Comparison of ENCODE assay signal across 20 cellular contexts in the genomic region with DNA sequence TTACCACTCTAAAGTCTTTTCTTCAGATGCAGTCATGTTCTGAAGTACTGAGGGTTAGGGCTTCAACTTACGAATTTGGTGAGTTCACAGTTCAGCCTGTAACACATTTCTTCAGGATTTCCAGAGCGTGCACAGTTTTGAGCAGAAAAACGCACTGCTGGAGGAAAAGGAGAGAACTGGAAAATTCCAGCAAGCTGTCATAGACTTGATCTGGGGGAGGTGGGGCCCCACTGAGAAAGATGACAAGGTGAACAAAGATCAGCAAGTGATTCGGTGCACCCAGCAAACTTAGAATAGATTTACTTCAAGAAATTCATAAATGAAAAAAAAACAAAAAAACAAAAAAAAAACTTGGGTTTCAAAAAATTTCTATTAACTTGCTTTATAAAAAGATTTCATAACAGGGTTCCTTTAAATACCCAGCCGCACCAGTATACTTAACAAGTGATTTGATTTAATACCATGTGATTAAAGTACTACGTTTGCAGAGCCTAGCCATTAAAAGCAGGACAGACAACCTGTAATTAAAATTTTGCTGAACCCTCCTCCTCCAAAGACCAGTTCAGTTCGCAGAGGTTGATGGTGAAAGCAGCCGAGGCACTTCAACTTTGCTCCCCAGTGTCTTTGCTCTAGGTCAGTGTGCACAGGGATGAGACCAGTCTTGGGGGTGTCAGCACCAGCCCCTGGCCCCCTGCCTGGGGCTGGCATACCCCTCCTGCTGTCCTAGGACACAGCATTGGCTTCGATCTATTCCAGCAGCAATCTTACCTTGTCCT. TPM values are rescaled to one million over a fixed set of nuclear protein-coding genes. Genes with fewer than 3 reads are reported as not detected.
"Had no signal": no experiment of that assay in that cellular context is flagged by ENCODE, and none has a peak within 500 bp of the region (broad histone marks: within the 10 kb centered on the region; RNA-seq: fewer than 3 reads in every experiment).

No MANE protein-coding gene starts in this region.

- H3K27me3 Mint-ChIP-seq: activated CD4-positive, alpha-beta T cell treated with anti-CD3 and anti-CD28 coated beads, Interleukin-2, amount 10 ng/mL, durations not matched to agents 24 days and 14 days; progenitor cell of endocrine pancreas; stimulated activated naive CD8-positive, alpha-beta T cell treated with anti-CD3 and anti-CD28 coated beads, Interleukin-15, Interleukin-2, amounts not matched to agents 100 ng/mL and 50 ng/mL, for 24 hours had no signal

- H3K4me1 ChIP-seq: colonic mucosa had no signal

- FAIRE-seq: islet of Langerhans, TTC549 had no signal

- H3K27me3 ChIP-seq: colonic mucosa had no signal

- H3K4me3 ChIP-seq: colonic mucosa, mucosa of descending colon, smooth muscle cell, thoracic aorta had no signal

- H3K27ac Mint-ChIP-seq: activated CD4-positive, alpha-beta T cell treated with anti-CD3 and anti-CD28 coated beads, Interleukin-2, amount 10 ng/mL, durations not matched to agents 24 days and 14 days; activated CD8-positive, alpha-beta T cell treated with anti-CD3 and anti-CD28 coated beads, Interleukin-2, amount 10 ng/mL, durations not matched to agents 7 days and 5 days; activated naive CD4-positive, alpha-beta T cell treated with anti-CD3 and anti-CD28 coated beads, Interleukin-2, amount 50 U/mL, for 72 hours; naive thymus-derived CD4-positive, alpha-beta T cell; progenitor cell of endocrine pancreas; stimulated activated naive CD8-positive, alpha-beta T cell treated with anti-CD3 and anti-CD28 coated beads, Interleukin-15, Interleukin-2, amounts not matched to agents 100 ng/mL and 50 ng/mL, for 24 hours; WTC11 had no signal

- H3K36me3 Mint-ChIP-seq: activated naive CD4-positive, alpha-beta T cell treated with anti-CD3 and anti-CD28 coated beads, Interleukin-2, amount 50 U/mL, for 72 hours; naive thymus-derived CD4-positive, alpha-beta T cell had no signal

- H3K36me3 ChIP-seq: colonic mucosa, thoracic aorta had no signal

- ATAC-seq: activated CD8-positive, alpha-beta T cell treated with anti-CD3 and anti-CD28 coated beads, Interleukin-2, amount 10 ng/mL, durations not matched to agents 7 days and 5 days; activated naive CD4-positive, alpha-beta T cell treated with anti-CD3 and anti-CD28 coated beads, Interleukin-2, amount 50 U/mL, for 72 hours; esophagus mucosa; mucosa of descending colon; naive thymus-derived CD4-positive, alpha-beta T cell; right cardiac atrium; WTC11 had no signal

- H3K27ac ChIP-seq: colonic mucosa had no signal

- H3K9me3 ChIP-seq: colonic mucosa, mucosa of descending colon, thoracic aorta had no signal

- H3K4me3 Mint-ChIP-seq: activated CD4-positive, alpha-beta T cell treated with anti-CD3 and anti-CD28 coated beads, Interleukin-2, amount 10 ng/mL, durations not matched to agents 24 days and 14 days; activated CD8-positive, alpha-beta T cell treated with anti-CD3 and anti-CD28 coated beads, Interleukin-2, amount 10 ng/mL, durations not matched to agents 7 days and 5 days; naive thymus-derived CD4-positive, alpha-beta T cell; stimulated activated naive CD8-positive, alpha-beta T cell treated with anti-CD3 and anti-CD28 coated beads, Interleukin-15, Interleukin-2, amounts not matched to agents 100 ng/mL and 50 ng/mL, for 24 hours; WTC11 had no signal

- DNase-seq: activated CD4-positive, alpha-beta T cell treated with anti-CD3 and anti-CD28 coated beads, Interleukin-2, amount 10 ng/mL, durations not matched to agents 24 days and 14 days; activated CD8-positive, alpha-beta memory T cell treated with anti-CD3 and anti-CD28 coated beads, Interleukin-2, amount 50 U/mL, for 4 hours; activated CD8-positive, alpha-beta T cell treated with anti-CD3 and anti-CD28 coated beads, Interleukin-2, amount 10 ng/mL, durations not matched to agents 7 days and 5 days; activated effector memory CD4-positive, alpha-beta T cell treated with anti-CD3 and anti-CD28 coated beads, Interleukin-2, amount 50 U/mL, for 16 hours; activated T-cell treated with anti-CD3 and anti-CD28 coated beads, Interleukin-2, amount 50 U/mL, for 48 hours; colonic mucosa; mammary epithelial cell; mucosa of descending colon; naive thymus-derived CD4-positive, alpha-beta T cell; right cardiac atrium; T-helper 2 cell had no signal

- H3K4me2 ChIP-seq: smooth muscle cell had no signal

- H3K9me3 Mint-ChIP-seq: activated CD4-positive, alpha-beta T cell treated with anti-CD3 and anti-CD28 coated beads, Interleukin-2, amount 10 ng/mL, durations not matched to agents 24 days and 14 days; stimulated activated naive CD8-positive, alpha-beta T cell treated with anti-CD3 and anti-CD28 coated beads, Interleukin-15, Interleukin-2, amounts not matched to agents 100 ng/mL and 50 ng/mL, for 24 hours had no signal

RNA-seq across cellular contexts. Expression of a gene that starts 30.5 kb away (rescaled TPM):
- polyA plus RNA-seq: naive thymus-derived CD4-positive, alpha-beta T cell had no signal
